Comparison of ENCODE assay signal across 9 cellular contexts in the genomic region with DNA sequence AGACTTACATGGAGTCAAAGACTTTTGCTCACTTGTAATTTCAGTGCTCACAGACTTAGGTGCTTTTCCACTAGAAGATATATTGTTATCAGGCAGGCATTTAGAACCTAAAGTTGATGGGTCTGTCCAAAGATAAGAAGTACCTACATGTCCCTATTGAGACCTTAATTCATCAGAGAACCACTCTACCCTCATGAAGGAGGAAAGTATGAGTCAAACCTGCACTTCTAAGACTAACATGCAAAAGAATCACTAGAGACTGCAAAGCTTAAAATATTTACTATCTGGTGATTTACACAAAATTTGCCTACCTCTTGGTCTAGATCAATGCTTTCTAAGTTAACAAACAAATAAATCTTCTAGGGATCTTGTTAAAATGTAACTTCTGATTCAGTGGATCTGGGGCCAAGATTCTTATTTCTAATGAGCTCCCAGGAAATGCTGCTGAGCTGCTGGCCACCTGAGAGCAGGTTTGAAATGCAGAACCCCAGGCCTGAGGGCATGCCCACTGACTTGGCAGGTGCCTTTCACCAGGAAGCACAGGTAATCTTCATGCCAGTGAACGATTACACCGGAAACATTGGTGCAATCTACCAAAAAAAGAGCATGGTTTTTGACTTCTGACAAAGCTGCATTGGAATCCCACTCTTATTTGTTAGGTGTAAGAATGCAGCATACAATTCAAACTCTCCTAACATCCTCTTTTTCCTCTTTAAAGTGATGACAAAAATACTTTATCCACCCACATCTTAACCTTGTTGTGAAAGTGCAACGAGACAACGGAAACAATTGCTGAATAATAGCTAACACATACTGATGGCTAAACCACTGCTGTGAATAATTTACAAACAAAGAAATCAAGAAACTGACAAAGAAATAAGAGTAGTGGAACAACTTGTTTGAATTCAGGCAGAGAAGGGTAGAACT.
DNase-seq lines count a peak whose midpoint lies in the region; ATAC-seq and TF ChIP-seq lines count a peak whose summit lies in the region.
"Had no signal": no experiment of that assay in that cellular context is flagged by ENCODE, and none has a peak within 500 bp of the region (broad histone marks: within the 10 kb centered on the region; RNA-seq: fewer than 3 reads in every experiment).

No MANE protein-coding gene starts in this region.

- CTCF ChIA-PET in MCF 10A (lab: Yijun Ruan, JAX) (interaction anchor here (0.6 to 2.4 kb wide), 30 partner anchors 8 to 1610 kb away, joined by 3 to 16 read pairs (median 4); no protein-coding TSS in a partner anchor), HEK293T (lab: Yijun Ruan, JAX) (interaction anchor here (0.8 kb wide), 1 partner anchor 23 kb away, joined by 3 read pairs; no protein-coding TSS in a partner anchor)

- peak; percentile 79 for ATAC-seq in HG02938 (IDR thresholded peaks at IDR 0.05; ENCODE audit: unreplicated experiment)

- TF ChIP-seq POLR2A in breast epithelium (IDR thresholded peaks at IDR 0.05), result no peak
- no peak for TF ChIP-seq POLR2A in vagina (IDR thresholded peaks at IDR 0.05)

- H3K27me3 Mint-ChIP-seq in MCF 10A (ENCODE audit: insufficient read depth, unreplicated experiment), result no peaks in the 10 kb centered on the region

- H4K91ac ChIP-seq in trophoblast cell (ENCODE audit: low read depth, low read length), result no peak overlapping the region

- H3K4me2 ChIP-seq in skeletal muscle satellite cell (ENCODE audit: low read length), result peak overlapping the region; percentile 56
- no peak overlapping the region for H3K4me2 ChIP-seq in trophoblast cell (ENCODE audit: low read length)

- H3K14ac ChIP-seq in trophoblast cell (ENCODE audit: low read length), result no peak overlapping the region

- H3K23ac ChIP-seq in trophoblast cell (ENCODE audit: low read length), result no peak overlapping the region

- no peak overlapping the region for H4K12ac ChIP-seq in trophoblast cell (ENCODE audit: low read depth, low read length)

- DNase-seq in MCF 10A (ENCODE audit: unreplicated experiment) (peak; percentile 34), breast epithelium (ENCODE audit: low spot score in 2 of 2) (no peak), OCI-M1 (lab: John Stamatoyannopoulos, UW) (peak; percentile 46), HEK293T (ENCODE audit: extremely low spot score) (no peak), vagina (ENCODE audit: extremely low spot score in 2 of 2) (no peak), trophoblast cell (no peak)

- no peak overlapping the region for H3K4me3 Mint-ChIP-seq in MCF 10A (ENCODE audit: unreplicated experiment)

- POLR2A ChIA-PET in MCF 10A (lab: Yijun Ruan, JAX), result interaction anchor here (0.6 to 0.8 kb wide), 3 partner anchors 22 to 912 kb away, joined by 3 read pairs; no protein-coding TSS in a partner anchor
- POLR2A ChIA-PET in HEK293T (lab: Yijun Ruan, JAX), result no interaction called here

- BruUV-seq in MCF 10A (replicated peaks; lab: Mats Ljungman, UMichigan), result no TSS peak

- WGBS in trophoblast cell (ENCODE audit: extremely low coverage, insufficient coverage, insufficient read length), result no CpG with 5 or more reads among the region's 4 CpGs

- peaks cover 12% of the 10 kb centered on the region for H3K4me1 Mint-ChIP-seq in MCF 10A (ENCODE audit: insufficient read depth, unreplicated experiment)

- no peak overlapping the region for H2AK5ac ChIP-seq in trophoblast cell (ENCODE audit: low read length)

- no peak overlapping the region for H3K27ac Mint-ChIP-seq in MCF 10A (ENCODE audit: low read depth, unreplicated experiment)
- H3K27ac Mint-ChIP-seq: activated naive CD4-positive, alpha-beta T cell treated with anti-CD3 and anti-CD28 coated beads, Interleukin-2, amount 50 U/mL, for 72 hours had no signal

- no peak overlapping the region for H4K8ac ChIP-seq in trophoblast cell (ENCODE audit: low read depth, low read length)

- no peaks in the 10 kb centered on the region for H3K9me3 ChIP-seq in breast epithelium
- H3K9me3 ChIP-seq in skeletal muscle satellite cell (replicated peaks; ENCODE audit: low read length), result no peaks in the 10 kb centered on the region
- H3K9me3 ChIP-seq in vagina, result no peaks in the 10 kb centered on the region
- no peaks in the 10 kb centered on the region for H3K9me3 ChIP-seq in trophoblast cell (ENCODE audit: insufficient read depth, low read depth, low read length)

- H3K79me2 ChIP-seq in trophoblast cell (ENCODE audit: control insufficient read depth, insufficient read depth, low read length, poor library complexity), result no peaks in the 10 kb centered on the region

- H3K36me3 ChIP-seq in breast epithelium (no peaks in the 10 kb centered on the region), skeletal muscle satellite cell (ENCODE audit: insufficient read depth, low read length) (no peaks in the 10 kb centered on the region), vagina (no peaks in the 10 kb centered on the region), trophoblast cell (ENCODE audit: control insufficient read depth in 1 of 2, insufficient read depth in 2 of 2, low read length in 2 of 2) (no peaks in the 10 kb centered on the region)

- H2AFZ ChIP-seq in trophoblast cell (ENCODE audit: insufficient read depth, low read length, poor library complexity), result no peak overlapping the region

- no peak overlapping the region for H2BK12ac ChIP-seq in trophoblast cell (ENCODE audit: low read length)

- no peaks in the 10 kb centered on the region for H3K36me3 Mint-ChIP-seq in MCF 10A (ENCODE audit: insufficient read depth, unreplicated experiment)
- H3K36me3 Mint-ChIP-seq: activated naive CD4-positive, alpha-beta T cell treated with anti-CD3 and anti-CD28 coated beads, Interleukin-2, amount 50 U/mL, for 72 hours had no signal

- H3K4me1 ChIP-seq in breast epithelium (no peaks in the 10 kb centered on the region), skeletal muscle satellite cell (ENCODE audit: control insufficient read depth, insufficient read depth, low read length) (peaks cover 47% of the 10 kb centered on the region), vagina (peaks cover 8% of the 10 kb centered on the region), trophoblast cell (ENCODE audit: control insufficient read depth in 1 of 2, insufficient read depth in 2 of 2, low read length in 2 of 2) (no peaks in the 10 kb centered on the region)

- H3K9me3 Mint-ChIP-seq in MCF 10A (ENCODE audit: unreplicated experiment), result no peaks in the 10 kb centered on the region

- H3K27ac ChIP-seq in breast epithelium (no peak overlapping the region), vagina (no peak overlapping the region), trophoblast cell (ENCODE audit: low read depth, low read length) (no peak overlapping the region)

- TF ChIP-seq CTCF in MCF 10A (IDR thresholded peaks at IDR 0.05; ENCODE audit: unreplicated experiment) (no peak), breast epithelium (IDR thresholded peaks at IDR 0.05) (no peak), vagina (IDR thresholded peaks at IDR 0.05) (no peak)

- H3K9ac ChIP-seq in skeletal muscle satellite cell (ENCODE audit: low read depth, low read length) (peak overlapping the region; percentile 24), trophoblast cell (ENCODE audit: low read length) (no peak overlapping the region)

- H2BK5ac ChIP-seq in trophoblast cell (ENCODE audit: low read depth, low read length, poor library complexity), result no peak overlapping the region

- H2BK120ac ChIP-seq in trophoblast cell (ENCODE audit: insufficient read depth, low read length, poor library complexity), result no peak overlapping the region

- intact Hi-C loops in MCF 10A (cut with micrococcal nuclease) (loop anchor here (5.0 to 10.0 kb wide), 2 partner anchors 543 to 771 kb away; no protein-coding TSS in a partner anchor), breast epithelium (cut with DNase I; ENCODE audit: low total_unique reads) (no loop called here), vagina (cut with DNase I) (no loop called here)

- no peak overlapping the region for H3K4ac ChIP-seq in trophoblast cell (ENCODE audit: low read depth, low read length)

- H3K18ac ChIP-seq in trophoblast cell (ENCODE audit: low read length), result no peak overlapping the region

- H3K79me1 ChIP-seq in trophoblast cell (ENCODE audit: low read length), result no peaks in the 10 kb centered on the region

- H3K4me3 ChIP-seq in breast epithelium (no peak overlapping the region), skeletal muscle satellite cell (ENCODE audit: low read length) (no peak overlapping the region), vagina (no peak overlapping the region), trophoblast cell (ENCODE audit: low read depth, low read length) (no peak overlapping the region)

- no peaks in the 10 kb centered on the region for H3K27me3 ChIP-seq in breast epithelium
- no peaks in the 10 kb centered on the region for H3K27me3 ChIP-seq in skeletal muscle satellite cell (ENCODE audit: control insufficient read depth, insufficient read depth, low read length)
- H3K27me3 ChIP-seq in vagina, result no peaks in the 10 kb centered on the region
- no peaks in the 10 kb centered on the region for H3K27me3 ChIP-seq in trophoblast cell (ENCODE audit: insufficient read depth, low read length)

TF ChIP-seq in HEK293T, 16 proteins besides CTCF, POLR2A, EP300 and RAD21:
- no peak for TF ChIP-seq FOXA1 (IDR thresholded peaks at IDR 0.05)
- no peak for TF ChIP-seq FOXK2 (IDR thresholded peaks at IDR 0.05)
- TF ChIP-seq, protein P1, sequence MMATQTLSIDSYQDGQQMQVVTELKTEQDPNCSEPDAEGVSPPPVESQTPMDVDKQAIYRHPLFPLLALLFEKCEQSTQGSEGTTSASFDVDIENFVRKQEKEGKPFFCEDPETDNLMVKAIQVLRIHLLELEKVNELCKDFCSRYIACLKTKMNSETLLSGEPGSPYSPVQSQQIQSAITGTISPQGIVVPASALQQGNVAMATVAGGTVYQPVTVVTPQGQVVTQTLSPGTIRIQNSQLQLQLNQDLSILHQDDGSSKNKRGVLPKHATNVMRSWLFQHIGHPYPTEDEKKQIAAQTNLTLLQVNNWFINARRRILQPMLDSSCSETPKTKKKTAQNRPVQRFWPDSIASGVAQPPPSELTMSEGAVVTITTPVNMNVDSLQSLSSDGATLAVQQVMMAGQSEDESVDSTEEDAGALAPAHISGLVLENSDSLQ (IDR thresholded peaks at IDR 0.05), result no peak

Comparison
In these comparisons a context has a peak if more than half of its experiments do, and no peak if none do; other contexts are left out.
1. DNase-seq: peak in MCF 10A (single experiment) and OCI-M1 (single experiment); none in breast epithelium (0 of 2), HEK293T (single experiment), vagina (0 of 2) and trophoblast cell (0 of 2).